ENCODE assay signal across 1 cellular context in genomic region chr21:41726970-41727783, GRCh38.
TF ChIP-seq lines count a peak whose summit lies in the region.

No MANE protein-coding gene starts in this region.

TF ChIP-seq in HepG2, 621 proteins besides CTCF, POLR2A, EP300 and RAD21 (continued from another document and continues in another):
- TF ChIP-seq ZBTB39 (CRISPR knock-in tag; IDR thresholded peaks at IDR 0.05) (no peak), ZGPAT (CRISPR knock-in tag; IDR thresholded peaks at IDR 0.05) (0 out of 2 replicates have a peak, but pooled peaks have one; percentile 29), NFYB (CRISPR knock-in tag; IDR thresholded peaks at IDR 0.05) (no peak), GABPB1 (CRISPR knock-in tag; IDR thresholded peaks at IDR 0.05) (peak; percentile 71), DMAP1 (CRISPR knock-in tag; IDR thresholded peaks at IDR 0.05) (no peak; the same call in 1 of the 2 replicates), ZNF557 (CRISPR knock-in tag; IDR thresholded peaks at IDR 0.05) (no peak), ELF3 (CRISPR knock-in tag; IDR thresholded peaks at IDR 0.05) (0 out of 2 replicates have a peak, but pooled peaks have one; percentile 8), GMEB2 (CRISPR knock-in tag; IDR thresholded peaks at IDR 0.05; ENCODE audit: low read depth) (no peak), RFX1 (IDR thresholded peaks at IDR 0.05) (no peak), ZNF326 (CRISPR knock-in tag; IDR thresholded peaks at IDR 0.05; ENCODE audit: borderline replicate concordance) (no peak), ZNF451 (CRISPR knock-in tag; IDR thresholded peaks at IDR 0.05) (no peak), SMAD9 (CRISPR knock-in tag; IDR thresholded peaks at IDR 0.05) (no peak), ZNF567 (CRISPR knock-in tag; IDR thresholded peaks at IDR 0.05; ENCODE audit: borderline replicate concordance) (no peak), CHD2 (IDR thresholded peaks at IDR 0.05; ENCODE audit: low read depth, low read length) (no peak), FOXA3 (CRISPR knock-in tag; IDR thresholded peaks at IDR 0.05) (0 out of 2 replicates have a peak, but pooled peaks have one; percentile 6), GMEB1 (CRISPR knock-in tag; IDR thresholded peaks at IDR 0.05; ENCODE audit: borderline replicate concordance) (no peak), ETV5 (CRISPR knock-in tag; IDR thresholded peaks at IDR 0.05; ENCODE audit: borderline replicate concordance) (0 out of 2 replicates have a peak, but pooled peaks have one; percentile 14), ZNF549 (CRISPR knock-in tag; IDR thresholded peaks at IDR 0.05) (no peak), HOXA7 (CRISPR knock-in tag; IDR thresholded peaks at IDR 0.05) (no peak), ZKSCAN1 (IDR thresholded peaks at IDR 0.05; ENCODE audit: low read length) (no peak), ZNF792 (CRISPR knock-in tag; IDR thresholded peaks at IDR 0.05) (peak; percentile 46; the same call in 1 of the 2 replicates), TOE1 (CRISPR knock-in tag; IDR thresholded peaks at IDR 0.05) (no peak), MAFK (conservative IDR thresholded peaks at IDR 0.05 in 1 of 2, IDR thresholded peaks at IDR 0.05 in 1 of 2; ENCODE audit: low read length in 2 of 2) (no peak), KLF9 (CRISPR knock-in tag; IDR thresholded peaks at IDR 0.05; ENCODE audit: low read depth) (no peak), ZBTB1 (CRISPR knock-in tag; IDR thresholded peaks at IDR 0.05; ENCODE audit: borderline replicate concordance) (no peak), HCFC1 (IDR thresholded peaks at IDR 0.05; ENCODE audit: low read depth, low read length) (no peak), ZNF430 (CRISPR knock-in tag; IDR thresholded peaks at IDR 0.05) (no peak), ZMAT3 (CRISPR knock-in tag; conservative IDR thresholded peaks at IDR 0.05) (0 out of 2 replicates have a peak, but pooled peaks have one; percentile 38), ZNF224 (CRISPR knock-in tag; IDR thresholded peaks at IDR 0.05) (no peak)
- TF ChIP-seq, protein P1, sequence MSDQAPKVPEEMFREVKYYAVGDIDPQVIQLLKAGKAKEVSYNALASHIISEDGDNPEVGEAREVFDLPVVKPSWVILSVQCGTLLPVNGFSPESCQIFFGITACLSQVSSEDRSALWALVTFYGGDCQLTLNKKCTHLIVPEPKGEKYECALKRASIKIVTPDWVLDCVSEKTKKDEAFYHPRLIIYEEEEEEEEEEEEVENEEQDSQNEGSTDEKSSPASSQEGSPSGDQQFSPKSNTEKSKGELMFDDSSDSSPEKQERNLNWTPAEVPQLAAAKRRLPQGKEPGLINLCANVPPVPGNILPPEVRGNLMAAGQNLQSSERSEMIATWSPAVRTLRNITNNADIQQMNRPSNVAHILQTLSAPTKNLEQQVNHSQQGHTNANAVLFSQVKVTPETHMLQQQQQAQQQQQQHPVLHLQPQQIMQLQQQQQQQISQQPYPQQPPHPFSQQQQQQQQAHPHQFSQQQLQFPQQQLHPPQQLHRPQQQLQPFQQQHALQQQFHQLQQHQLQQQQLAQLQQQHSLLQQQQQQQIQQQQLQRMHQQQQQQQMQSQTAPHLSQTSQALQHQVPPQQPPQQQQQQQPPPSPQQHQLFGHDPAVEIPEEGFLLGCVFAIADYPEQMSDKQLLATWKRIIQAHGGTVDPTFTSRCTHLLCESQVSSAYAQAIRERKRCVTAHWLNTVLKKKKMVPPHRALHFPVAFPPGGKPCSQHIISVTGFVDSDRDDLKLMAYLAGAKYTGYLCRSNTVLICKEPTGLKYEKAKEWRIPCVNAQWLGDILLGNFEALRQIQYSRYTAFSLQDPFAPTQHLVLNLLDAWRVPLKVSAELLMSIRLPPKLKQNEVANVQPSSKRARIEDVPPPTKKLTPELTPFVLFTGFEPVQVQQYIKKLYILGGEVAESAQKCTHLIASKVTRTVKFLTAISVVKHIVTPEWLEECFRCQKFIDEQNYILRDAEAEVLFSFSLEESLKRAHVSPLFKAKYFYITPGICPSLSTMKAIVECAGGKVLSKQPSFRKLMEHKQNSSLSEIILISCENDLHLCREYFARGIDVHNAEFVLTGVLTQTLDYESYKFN (CRISPR knock-in tag; conservative IDR thresholded peaks at IDR 0.05) = no peak; the same call in 1 of the 2 replicates
- TF ChIP-seq, protein P2, sequence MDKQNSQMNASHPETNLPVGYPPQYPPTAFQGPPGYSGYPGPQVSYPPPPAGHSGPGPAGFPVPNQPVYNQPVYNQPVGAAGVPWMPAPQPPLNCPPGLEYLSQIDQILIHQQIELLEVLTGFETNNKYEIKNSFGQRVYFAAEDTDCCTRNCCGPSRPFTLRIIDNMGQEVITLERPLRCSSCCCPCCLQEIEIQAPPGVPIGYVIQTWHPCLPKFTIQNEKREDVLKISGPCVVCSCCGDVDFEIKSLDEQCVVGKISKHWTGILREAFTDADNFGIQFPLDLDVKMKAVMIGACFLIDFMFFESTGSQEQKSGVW (CRISPR knock-in tag; IDR thresholded peaks at IDR 0.05; ENCODE audit: borderline replicate concordance) = no peak
- TF ChIP-seq, protein P3, sequence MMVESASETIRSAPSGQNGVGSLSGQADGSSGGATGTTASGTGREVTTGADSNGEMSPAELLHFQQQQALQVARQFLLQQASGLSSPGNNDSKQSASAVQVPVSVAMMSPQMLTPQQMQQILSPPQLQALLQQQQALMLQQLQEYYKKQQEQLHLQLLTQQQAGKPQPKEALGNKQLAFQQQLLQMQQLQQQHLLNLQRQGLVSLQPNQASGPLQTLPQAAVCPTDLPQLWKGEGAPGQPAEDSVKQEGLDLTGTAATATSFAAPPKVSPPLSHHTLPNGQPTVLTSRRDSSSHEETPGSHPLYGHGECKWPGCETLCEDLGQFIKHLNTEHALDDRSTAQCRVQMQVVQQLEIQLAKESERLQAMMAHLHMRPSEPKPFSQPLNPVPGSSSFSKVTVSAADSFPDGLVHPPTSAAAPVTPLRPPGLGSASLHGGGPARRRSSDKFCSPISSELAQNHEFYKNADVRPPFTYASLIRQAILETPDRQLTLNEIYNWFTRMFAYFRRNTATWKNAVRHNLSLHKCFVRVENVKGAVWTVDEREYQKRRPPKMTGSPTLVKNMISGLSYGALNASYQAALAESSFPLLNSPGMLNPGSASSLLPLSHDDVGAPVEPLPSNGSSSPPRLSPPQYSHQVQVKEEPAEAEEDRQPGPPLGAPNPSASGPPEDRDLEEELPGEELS (CRISPR knock-in tag; IDR thresholded peaks at IDR 0.05) = no peak
- TF ChIP-seq, protein P4, sequence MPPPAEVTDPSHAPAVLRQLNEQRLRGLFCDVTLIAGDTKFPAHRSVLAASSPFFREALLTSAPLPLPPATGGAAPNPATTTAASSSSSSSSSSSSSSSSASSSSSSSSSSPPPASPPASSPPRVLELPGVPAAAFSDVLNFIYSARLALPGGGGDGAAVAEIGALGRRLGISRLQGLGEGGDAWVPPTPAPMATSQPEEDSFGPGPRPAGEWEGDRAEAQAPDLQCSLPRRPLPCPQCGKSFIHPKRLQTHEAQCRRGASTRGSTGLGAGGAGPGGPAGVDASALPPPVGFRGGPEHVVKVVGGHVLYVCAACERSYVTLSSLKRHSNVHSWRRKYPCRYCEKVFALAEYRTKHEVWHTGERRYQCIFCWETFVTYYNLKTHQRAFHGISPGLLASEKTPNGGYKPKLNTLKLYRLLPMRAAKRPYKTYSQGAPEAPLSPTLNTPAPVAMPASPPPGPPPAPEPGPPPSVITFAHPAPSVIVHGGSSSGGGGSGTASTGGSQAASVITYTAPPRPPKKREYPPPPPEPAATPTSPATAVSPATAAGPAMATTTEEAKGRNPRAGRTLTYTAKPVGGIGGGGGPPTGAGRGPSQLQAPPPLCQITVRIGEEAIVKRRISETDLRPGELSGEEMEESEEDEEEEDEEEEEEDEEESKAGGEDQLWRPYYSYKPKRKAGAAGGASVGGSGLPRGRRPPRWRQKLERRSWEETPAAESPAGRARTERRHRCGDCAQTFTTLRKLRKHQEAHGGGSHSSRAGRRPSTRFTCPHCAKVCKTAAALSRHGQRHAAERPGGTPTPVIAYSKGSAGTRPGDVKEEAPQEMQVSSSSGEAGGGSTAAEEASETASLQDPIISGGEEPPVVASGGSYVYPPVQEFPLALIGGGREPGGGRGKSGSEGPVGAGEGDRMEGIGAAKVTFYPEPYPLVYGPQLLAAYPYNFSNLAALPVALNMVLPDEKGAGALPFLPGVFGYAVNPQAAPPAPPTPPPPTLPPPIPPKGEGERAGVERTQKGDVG (CRISPR knock-in tag; IDR thresholded peaks at IDR 0.05; ENCODE audit: borderline replicate concordance) = 0 out of 2 replicates have a peak, but pooled peaks have one; percentile 65
- TF ChIP-seq, protein P5, sequence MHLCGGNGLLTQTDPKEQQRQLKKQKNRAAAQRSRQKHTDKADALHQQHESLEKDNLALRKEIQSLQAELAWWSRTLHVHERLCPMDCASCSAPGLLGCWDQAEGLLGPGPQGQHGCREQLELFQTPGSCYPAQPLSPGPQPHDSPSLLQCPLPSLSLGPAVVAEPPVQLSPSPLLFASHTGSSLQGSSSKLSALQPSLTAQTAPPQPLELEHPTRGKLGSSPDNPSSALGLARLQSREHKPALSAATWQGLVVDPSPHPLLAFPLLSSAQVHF (CRISPR knock-in tag; IDR thresholded peaks at IDR 0.05) = no peak
